Comparison of ENCODE assay signal across 8 cellular contexts in the genomic region with DNA sequence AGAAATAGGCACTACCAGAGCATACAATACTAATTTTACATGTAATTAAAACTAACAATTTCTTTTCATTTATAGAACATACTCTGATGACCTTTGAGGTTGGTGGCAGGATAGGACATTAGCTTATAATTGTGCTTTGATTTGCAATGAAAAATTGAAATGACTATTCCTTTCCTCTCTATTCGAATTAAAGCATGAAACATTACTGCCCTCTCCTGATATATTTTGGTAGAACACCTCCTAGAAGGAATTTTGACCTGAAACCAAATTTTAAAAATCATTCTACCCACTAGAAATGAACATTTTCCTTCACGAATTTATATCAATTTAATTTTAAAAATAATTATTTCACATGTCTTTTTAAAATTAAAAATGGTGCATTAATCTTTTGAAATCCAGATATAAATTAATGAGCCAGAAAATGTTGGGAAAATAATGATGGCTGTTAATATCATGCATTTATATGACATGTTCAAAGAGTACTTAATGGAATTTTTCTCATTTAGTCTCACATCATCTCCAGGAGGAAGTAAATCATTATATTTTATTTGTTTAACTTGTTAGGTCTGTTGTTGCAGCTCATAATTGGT.
DNase-seq lines count a peak whose midpoint lies in the region; ATAC-seq and TF ChIP-seq lines count a peak whose summit lies in the region.

No MANE protein-coding gene starts in this region.

- DNase-seq in AG08395 (ENCODE audit: low spot score) (peak; percentile 40), left kidney (ENCODE audit: low read depth, low spot score) (peak; percentile 53)
- DNase-seq in activated CD4-positive, alpha-beta T cell treated with anti-CD3 and anti-CD28 coated beads for 48 hours = no peak

- peak; percentile 89 for TF ChIP-seq CTCF in VCaP (conservative IDR thresholded peaks at IDR 0.05)

- H3K27ac ChIP-seq in VCaP = no peak overlapping the region

- ATAC-seq in HG03354 (IDR thresholded peaks at IDR 0.05; ENCODE audit: poor library complexity, severe bottlenecking, unreplicated experiment) (peak; percentile 39), GM19324 (IDR thresholded peaks at IDR 0.05; ENCODE audit: low FRiP score, unreplicated experiment) (no peak), HG03442 (IDR thresholded peaks at IDR 0.05; ENCODE audit: unreplicated experiment) (no peak), HG02970 (IDR thresholded peaks at IDR 0.05; ENCODE audit: low FRiP score, unreplicated experiment) (no peak)
